14 cellular contexts compared by ENCODE assay signal in the genomic region with DNA sequence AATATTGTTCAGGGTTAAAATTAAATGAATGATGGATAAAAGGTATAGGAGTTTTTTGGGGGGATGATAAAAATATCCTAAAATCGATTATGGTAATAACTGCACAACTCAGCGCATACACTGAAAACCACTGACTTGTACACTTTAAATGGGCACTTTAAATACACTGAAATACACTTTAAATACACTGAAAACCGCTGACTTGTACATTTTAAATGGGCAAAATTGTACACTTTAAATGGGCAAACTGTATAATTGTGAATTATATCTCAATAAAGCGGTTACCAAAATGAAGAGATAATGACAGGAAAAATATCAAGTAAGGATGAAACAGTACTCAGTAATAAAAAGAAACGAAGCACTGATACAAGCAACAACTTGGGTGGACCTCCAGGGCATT. TPM values are rescaled to one million over a fixed set of nuclear protein-coding genes. Genes with fewer than 3 reads are reported as not detected.
A peak's percentile ranks its signal among the peaks of the same experiment; 100 is the strongest.
DNase-seq lines count a peak whose midpoint lies in the region; ATAC-seq and TF ChIP-seq lines count a peak whose summit lies in the region.
"Had no signal": no experiment of that assay in that cellular context is flagged by ENCODE, and none has a peak within 500 bp of the region (broad histone marks: within the 10 kb centered on the region; RNA-seq: fewer than 3 reads in every experiment).

No MANE protein-coding gene starts in this region.

- no peak overlapping the region for H3K9ac ChIP-seq in endodermal cell (ENCODE audit: extremely low read depth, low read length, poor library complexity, severe bottlenecking)

- H2AFZ ChIP-seq in PC-9: no peak overlapping the region

- no peaks in the 10 kb centered on the region; the same call in 1 of the 2 replicates for H4K20me1 ChIP-seq in PC-9 (ENCODE audit: insufficient read depth)

- no peak overlapping the region for H3K4me3 Mint-ChIP-seq in activated naive CD4-positive, alpha-beta T cell treated with anti-CD3 and anti-CD28 coated beads for 36 hours
- H3K4me3 Mint-ChIP-seq in endodermal cell: peak overlapping the region; percentile 98
- H3K4me3 Mint-ChIP-seq in progenitor cell of endocrine pancreas (ENCODE audit: low read depth): peak overlapping the region; percentile 14

- H3K27ac ChIP-seq in PC-9: no peak overlapping the region
- no peak overlapping the region for H3K27ac ChIP-seq in endodermal cell (ENCODE audit: low read depth, low read length)
- H3K27ac ChIP-seq: WERI-Rb-1 had no signal

- H3K9me3 ChIP-seq in PC-9 (ENCODE audit: insufficient read depth, low read depth) (no peaks in the 10 kb centered on the region), endodermal cell (ENCODE audit: control insufficient read depth, low read length) (no peaks in the 10 kb centered on the region)

- POLR2A ChIA-PET in PC-9 (lab: Charles Lee; ENCODE audit: unreplicated experiment): no interaction called here

- H3K36me3 Mint-ChIP-seq in activated naive CD4-positive, alpha-beta T cell treated with anti-CD3 and anti-CD28 coated beads for 36 hours (ENCODE audit: low read depth): peaks cover 18% of the 10 kb centered on the region
- H3K36me3 Mint-ChIP-seq in endodermal cell (ENCODE audit: low read depth) (peaks cover 24% of the 10 kb centered on the region), progenitor cell of endocrine pancreas (ENCODE audit: insufficient read depth) (peaks cover 7% of the 10 kb centered on the region)

- H3K4me3 ChIP-seq in PC-9: peak overlapping the region; percentile 55; the same call in 1 of the 2 replicates
- no peak overlapping the region for H3K4me3 ChIP-seq in endodermal cell (ENCODE audit: low read length)

- peaks cover 57% of the 10 kb centered on the region for H3K79me2 ChIP-seq in PC-9 (ENCODE audit: low read depth)

- ATAC-seq in HG03175 (IDR thresholded peaks at IDR 0.05; ENCODE audit: unreplicated experiment) (no peak), sciatic nerve (no peak)
- ATAC-seq: Right ventricle myocardium inferior had no signal

- no peaks in the 10 kb centered on the region for H3K9me2 ChIP-seq in PC-9 (ENCODE audit: insufficient read depth)

- DNase-seq in activated naive CD4-positive, alpha-beta T cell treated with anti-CD3 and anti-CD28 coated beads for 36 hours: no peak
- DNase-seq in activated naive CD4-positive, alpha-beta T cell treated with anti-CD3 and anti-CD28 coated beads, Interleukin-2, amount 50 U/mL, for 16 hours: no peak
- DNase-seq in PC-9 (no peak), endodermal cell (no peak), progenitor cell of endocrine pancreas (ENCODE audit: low spot score, unreplicated experiment) (no peak), HUDEP-2 (lab: John Stamatoyannopoulos, UW; ENCODE audit: unreplicated experiment in 76 of 76) (no peak), sciatic nerve (ENCODE audit: low spot score) (no peak)
- DNase-seq: activated gamma-delta T cell treated with Interleukin-2 at 50 U/mL for 16 hours, foreskin melanocyte, NCI-H1105, NCI-H510A, WERI-Rb-1 had no signal

- peak overlapping the region; percentile 0 for H3K27ac Mint-ChIP-seq in activated naive CD4-positive, alpha-beta T cell treated with anti-CD3 and anti-CD28 coated beads for 36 hours
- H3K27ac Mint-ChIP-seq in endodermal cell: no peak overlapping the region
- no peak overlapping the region for H3K27ac Mint-ChIP-seq in progenitor cell of endocrine pancreas

- peaks cover 17% of the 10 kb centered on the region for H3K4me1 ChIP-seq in PC-9 (replicated peaks; ENCODE audit: insufficient read depth)
- no peaks in the 10 kb centered on the region for H3K4me1 ChIP-seq in endodermal cell (ENCODE audit: control insufficient read depth, insufficient read depth, low read length)

- peaks cover 31% of the 10 kb centered on the region for H3K4me1 Mint-ChIP-seq in activated naive CD4-positive, alpha-beta T cell treated with anti-CD3 and anti-CD28 coated beads for 36 hours (ENCODE audit: low read depth)
- peaks cover 12% of the 10 kb centered on the region for H3K4me1 Mint-ChIP-seq in endodermal cell
- H3K4me1 Mint-ChIP-seq in progenitor cell of endocrine pancreas (ENCODE audit: low read depth): peaks cover 12% of the 10 kb centered on the region

- H3K27me3 Mint-ChIP-seq in activated naive CD4-positive, alpha-beta T cell treated with anti-CD3 and anti-CD28 coated beads for 36 hours (ENCODE audit: low read depth): no peaks in the 10 kb centered on the region
- H3K27me3 Mint-ChIP-seq in endodermal cell (ENCODE audit: insufficient read depth) (no peaks in the 10 kb centered on the region), progenitor cell of endocrine pancreas (no peaks in the 10 kb centered on the region)

- H3K36me3 ChIP-seq in PC-9 (ENCODE audit: low read depth) (peaks cover 7% of the 10 kb centered on the region), endodermal cell (ENCODE audit: control insufficient read depth, insufficient read depth, low read length) (peaks cover 14% of the 10 kb centered on the region)

- TF ChIP-seq CTCF in PC-9 (conservative IDR thresholded peaks at IDR 0.05) (no peak), endodermal cell (conservative IDR thresholded peaks at IDR 0.05) (no peak), progenitor cell of endocrine pancreas (IDR thresholded peaks at IDR 0.05; ENCODE audit: unreplicated experiment) (no peak)

- intact Hi-C loops in activated naive CD4-positive, alpha-beta T cell treated with anti-CD3 and anti-CD28 coated beads for 36 hours (cut with micrococcal nuclease): loop anchor here (2.0 kb wide), 1 partner anchor 300 kb away; the partner anchor contains the start of gene CYTH2
- intact Hi-C loops in PC-9 (cut with micrococcal nuclease; ENCODE audit: unreplicated experiment) (no loop called here), sciatic nerve (cut with DNase I) (no loop called here)

- peaks cover 10% of the 10 kb centered on the region; the same call in 1 of the 2 replicates for H3F3A ChIP-seq in PC-9 (ENCODE audit: insufficient read depth, low read depth)

- 80 to 81% methylated on average over 2 to 5 of the region's 5 CpGs for WGBS in endodermal cell (ENCODE audit: insufficient coverage in 1 of 2, insufficient read length in 1 of 2), 2 experiments

- CTCF ChIA-PET in activated naive CD4-positive, alpha-beta T cell treated with anti-CD3 and anti-CD28 coated beads for 36 hours (lab: Charles Lee): interaction anchor here (0.6 kb wide), 1 partner anchor 62 kb away, joined by 3 read pairs; no protein-coding TSS in a partner anchor
- CTCF ChIA-PET in PC-9 (lab: Charles Lee): no interaction called here

- H3K27me3 ChIP-seq in PC-9 (ENCODE audit: insufficient read depth, low read depth): no peaks in the 10 kb centered on the region
- no peaks in the 10 kb centered on the region for H3K27me3 ChIP-seq in endodermal cell (ENCODE audit: control insufficient read depth, insufficient read depth, low read length, poor library complexity, severe bottlenecking)

- H3K4me2 ChIP-seq in PC-9: peak overlapping the region; percentile 77

- no TSS peak for BruUV-seq in PC-9 (replicated peaks; lab: Mats Ljungman, UMichigan)

- H3K9me3 Mint-ChIP-seq in activated naive CD4-positive, alpha-beta T cell treated with anti-CD3 and anti-CD28 coated beads for 36 hours: no peaks in the 10 kb centered on the region
- no peaks in the 10 kb centered on the region for H3K9me3 Mint-ChIP-seq in endodermal cell
- no peaks in the 10 kb centered on the region for H3K9me3 Mint-ChIP-seq in progenitor cell of endocrine pancreas (ENCODE audit: low read depth)

RNA-seq across cellular contexts. Expression of gene LIG1, which starts 1.5 kb away (rescaled TPM):
- total RNA-seq in activated naive CD4-positive, alpha-beta T cell treated with anti-CD3 and anti-CD28 coated beads for 36 hours: 100 to 1,000 TPM; 187 to 195 TPM
- total RNA-seq in PC-9 (2021) (109 and 116 TPM in 2 replicates), endodermal cell (100 to 1,000 TPM in 1 of 2 donors, 10 to 100 TPM in 1; 91.6 to 117 TPM), progenitor cell of endocrine pancreas (90.4 and 91.0 TPM in 2 replicates), sciatic nerve (16.9 TPM)
- 74.1 TPM for polyA plus RNA-seq in endodermal cell (2013, experiment 1 of 2)
- 65.3 TPM for polyA plus RNA-seq in endodermal cell (2013, experiment 2 of 2)

RNA-seq across cellular contexts. Expression of gene ZSWIM9, which starts 1.8 kb away (rescaled TPM):
- total RNA-seq in activated naive CD4-positive, alpha-beta T cell treated with anti-CD3 and anti-CD28 coated beads for 36 hours: 1 to 10 TPM; 6.1 to 6.7 TPM
- 8.3 and 12.0 TPM in 2 replicates for total RNA-seq in PC-9 (2021)
- 10 to 100 TPM in 1 of 2 donors, 1 to 10 TPM in 1; 9.9 to 13.0 TPM for total RNA-seq in endodermal cell
- 6.1 TPM for polyA plus RNA-seq in endodermal cell (2013, experiment 1 of 2)
- 5.6 TPM for polyA plus RNA-seq in endodermal cell (2013, experiment 2 of 2)
- 10.3 and 11.8 TPM in 2 replicates for total RNA-seq in progenitor cell of endocrine pancreas
- 10.7 TPM for total RNA-seq in sciatic nerve

RNA-seq across cellular contexts. Expression of gene PLA2G4C, which starts 58.1 kb away (rescaled TPM):
- total RNA-seq in activated naive CD4-positive, alpha-beta T cell treated with anti-CD3 and anti-CD28 coated beads for 36 hours: 1 to 10 TPM; 8.8 to 9.6 TPM
- total RNA-seq in PC-9 (2021) (1.2 TPM in 1 of 2 replicates, not detected in the other), endodermal cell (1 to 10 TPM; 1.3 to 1.4 TPM), progenitor cell of endocrine pancreas (0.26 and 0.93 TPM in 2 replicates), sciatic nerve (32.7 TPM)
- 1.9 TPM for polyA plus RNA-seq in endodermal cell (2013, experiment 1 of 2)
- 0.79 TPM for polyA plus RNA-seq in endodermal cell (2013, experiment 2 of 2)
